Comparison of ENCODE assay signal across 26 cellular contexts in the genomic region with DNA sequence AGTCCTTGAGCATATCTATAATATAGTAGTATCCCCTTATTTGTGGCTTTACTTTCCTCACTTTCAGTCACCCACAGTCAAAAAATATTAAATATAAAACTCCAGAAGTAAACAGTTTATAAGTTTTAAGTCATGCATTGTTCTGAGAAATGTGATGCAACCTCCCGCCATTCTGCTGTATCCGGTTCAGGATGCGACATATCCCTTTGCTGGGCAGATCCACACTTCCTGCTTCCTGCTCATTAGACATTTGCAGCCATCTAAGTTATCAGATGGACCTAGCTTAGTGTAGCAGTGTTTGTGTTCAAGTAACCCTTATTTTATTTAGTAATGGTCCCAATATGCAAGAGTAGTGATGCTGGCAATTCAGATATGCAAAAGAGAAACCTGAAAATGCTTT.
"Had no signal": no experiment of that assay in that cellular context is flagged by ENCODE, and none has a peak within 500 bp of the region (broad histone marks: within the 10 kb centered on the region; RNA-seq: fewer than 3 reads in every experiment).

No MANE protein-coding gene starts in this region.

- H3K4me3 ChIP-seq: cardiac muscle cell, MG63, SK-N-MC had no signal

- H3K27ac Mint-ChIP-seq: activated CD4-positive, alpha-beta memory T cell treated with anti-CD3 and anti-CD28 coated beads, Interleukin-2, amount 10 ng/mL, durations not matched to agents 7 days and 5 days; activated CD4-positive, alpha-beta T cell treated with anti-CD3 and anti-CD28 coated beads for 36 hours; activated naive CD4-positive, alpha-beta T cell treated with anti-CD3 and anti-CD28 coated beads, Interleukin-2, amount 10 ng/mL, durations not matched to agents 7 days and 5 days; activated naive CD8-positive, alpha-beta T cell treated with anti-CD3 and anti-CD28 coated beads for 36 hours; activated T-helper 17 cell treated with anti-CD3 and anti-CD28 coated beads, Interleukin-2, amount 50 U/mL, for 72 hours had no signal

- H3K4me3 Mint-ChIP-seq: activated CD4-positive, alpha-beta memory T cell treated with anti-CD3 and anti-CD28 coated beads, Interleukin-2, amount 10 ng/mL, durations not matched to agents 7 days and 5 days; activated CD4-positive, alpha-beta T cell treated with anti-CD3 and anti-CD28 coated beads for 36 hours; activated naive CD4-positive, alpha-beta T cell treated with anti-CD3 and anti-CD28 coated beads, Interleukin-2, amount 10 ng/mL, durations not matched to agents 7 days and 5 days; activated naive CD8-positive, alpha-beta T cell treated with anti-CD3 and anti-CD28 coated beads for 36 hours; activated T-helper 17 cell treated with anti-CD3 and anti-CD28 coated beads, Interleukin-2, amount 50 U/mL, for 72 hours had no signal

- H3K9me3 ChIP-seq: MG63 had no signal

- DNase-seq: activated CD4-positive, alpha-beta memory T cell treated with anti-CD3 and anti-CD28 coated beads, Interleukin-2, amount 10 ng/mL, durations not matched to agents 7 days and 5 days; activated CD4-positive, alpha-beta T cell treated with anti-CD3 and anti-CD28 coated beads for 36 hours; activated CD4-positive, alpha-beta T cell treated with anti-CD3 and anti-CD28 coated beads, Interleukin-2, amount 50 U/mL, for 1 hour; activated gamma-delta T cell; activated naive CD4-positive, alpha-beta T cell treated with anti-CD3 and anti-CD28 coated beads, Interleukin-2, amount 10 ng/mL, durations not matched to agents 7 days and 5 days; activated naive CD8-positive, alpha-beta T cell treated with anti-CD3 and anti-CD28 coated beads for 36 hours; activated T-cell treated with anti-CD3 and anti-CD28 coated beads for 4 hours; activated T-cell treated with anti-CD3 and anti-CD28 coated beads, Interleukin-2, amount 50 U/mL, for 48 hours; brain microvascular endothelial cell; MG63; MV-4-11; NCI-H1092 treated with DMSO at 0.1 percent for 48 hours; NCI-H1417 treated with DMSO at 0.1 percent for 48 hours; NCI-H187; NCI-H2171; NCI-H2227 treated with DMSO at 0.1 percent for 48 hours; NCI-H446 treated with DMSO at 0.1 percent for 48 hours; NCI-H524 treated with DMSO at 0.1 percent for 48 hours; NCI-H748 treated with DMSO at 0.1 percent for 48 hours; RPMI8226; T-helper 1 cell; WERI-Rb-1 had no signal

- ATAC-seq: activated CD4-positive, alpha-beta T cell treated with anti-CD3 and anti-CD28 coated beads for 36 hours; activated T-helper 17 cell treated with anti-CD3 and anti-CD28 coated beads, Interleukin-2, amount 50 U/mL, for 72 hours; Right ventricle myocardium inferior had no signal

- H3K36me3 ChIP-seq: brain microvascular endothelial cell, cardiac muscle cell, MG63, WERI-Rb-1 had no signal

- H3K4me1 Mint-ChIP-seq: activated CD4-positive, alpha-beta memory T cell treated with anti-CD3 and anti-CD28 coated beads, Interleukin-2, amount 10 ng/mL, durations not matched to agents 7 days and 5 days; activated CD4-positive, alpha-beta T cell treated with anti-CD3 and anti-CD28 coated beads for 36 hours; activated naive CD4-positive, alpha-beta T cell treated with anti-CD3 and anti-CD28 coated beads, Interleukin-2, amount 10 ng/mL, durations not matched to agents 7 days and 5 days; activated naive CD8-positive, alpha-beta T cell treated with anti-CD3 and anti-CD28 coated beads for 36 hours; activated T-helper 17 cell treated with anti-CD3 and anti-CD28 coated beads, Interleukin-2, amount 50 U/mL, for 72 hours had no signal

- H3K36me3 Mint-ChIP-seq: activated naive CD4-positive, alpha-beta T cell treated with anti-CD3 and anti-CD28 coated beads, Interleukin-2, amount 10 ng/mL, durations not matched to agents 7 days and 5 days had no signal

- H3K27me3 ChIP-seq: brain microvascular endothelial cell, cardiac muscle cell, MG63 had no signal

- H3K27ac ChIP-seq: brain microvascular endothelial cell, cardiac muscle cell, SK-N-MC, WERI-Rb-1 had no signal
